ENCODE assay signal across 1 cellular context in genomic region chr11:11731311-11732083, GRCh38.
TF ChIP-seq lines count a peak whose summit lies in the region.

No MANE protein-coding gene starts in this region.

TF ChIP-seq in GM23338, 12 proteins besides CTCF, POLR2A, EP300 and RAD21 (continued from another document):
- TF ChIP-seq, protein P1, sequence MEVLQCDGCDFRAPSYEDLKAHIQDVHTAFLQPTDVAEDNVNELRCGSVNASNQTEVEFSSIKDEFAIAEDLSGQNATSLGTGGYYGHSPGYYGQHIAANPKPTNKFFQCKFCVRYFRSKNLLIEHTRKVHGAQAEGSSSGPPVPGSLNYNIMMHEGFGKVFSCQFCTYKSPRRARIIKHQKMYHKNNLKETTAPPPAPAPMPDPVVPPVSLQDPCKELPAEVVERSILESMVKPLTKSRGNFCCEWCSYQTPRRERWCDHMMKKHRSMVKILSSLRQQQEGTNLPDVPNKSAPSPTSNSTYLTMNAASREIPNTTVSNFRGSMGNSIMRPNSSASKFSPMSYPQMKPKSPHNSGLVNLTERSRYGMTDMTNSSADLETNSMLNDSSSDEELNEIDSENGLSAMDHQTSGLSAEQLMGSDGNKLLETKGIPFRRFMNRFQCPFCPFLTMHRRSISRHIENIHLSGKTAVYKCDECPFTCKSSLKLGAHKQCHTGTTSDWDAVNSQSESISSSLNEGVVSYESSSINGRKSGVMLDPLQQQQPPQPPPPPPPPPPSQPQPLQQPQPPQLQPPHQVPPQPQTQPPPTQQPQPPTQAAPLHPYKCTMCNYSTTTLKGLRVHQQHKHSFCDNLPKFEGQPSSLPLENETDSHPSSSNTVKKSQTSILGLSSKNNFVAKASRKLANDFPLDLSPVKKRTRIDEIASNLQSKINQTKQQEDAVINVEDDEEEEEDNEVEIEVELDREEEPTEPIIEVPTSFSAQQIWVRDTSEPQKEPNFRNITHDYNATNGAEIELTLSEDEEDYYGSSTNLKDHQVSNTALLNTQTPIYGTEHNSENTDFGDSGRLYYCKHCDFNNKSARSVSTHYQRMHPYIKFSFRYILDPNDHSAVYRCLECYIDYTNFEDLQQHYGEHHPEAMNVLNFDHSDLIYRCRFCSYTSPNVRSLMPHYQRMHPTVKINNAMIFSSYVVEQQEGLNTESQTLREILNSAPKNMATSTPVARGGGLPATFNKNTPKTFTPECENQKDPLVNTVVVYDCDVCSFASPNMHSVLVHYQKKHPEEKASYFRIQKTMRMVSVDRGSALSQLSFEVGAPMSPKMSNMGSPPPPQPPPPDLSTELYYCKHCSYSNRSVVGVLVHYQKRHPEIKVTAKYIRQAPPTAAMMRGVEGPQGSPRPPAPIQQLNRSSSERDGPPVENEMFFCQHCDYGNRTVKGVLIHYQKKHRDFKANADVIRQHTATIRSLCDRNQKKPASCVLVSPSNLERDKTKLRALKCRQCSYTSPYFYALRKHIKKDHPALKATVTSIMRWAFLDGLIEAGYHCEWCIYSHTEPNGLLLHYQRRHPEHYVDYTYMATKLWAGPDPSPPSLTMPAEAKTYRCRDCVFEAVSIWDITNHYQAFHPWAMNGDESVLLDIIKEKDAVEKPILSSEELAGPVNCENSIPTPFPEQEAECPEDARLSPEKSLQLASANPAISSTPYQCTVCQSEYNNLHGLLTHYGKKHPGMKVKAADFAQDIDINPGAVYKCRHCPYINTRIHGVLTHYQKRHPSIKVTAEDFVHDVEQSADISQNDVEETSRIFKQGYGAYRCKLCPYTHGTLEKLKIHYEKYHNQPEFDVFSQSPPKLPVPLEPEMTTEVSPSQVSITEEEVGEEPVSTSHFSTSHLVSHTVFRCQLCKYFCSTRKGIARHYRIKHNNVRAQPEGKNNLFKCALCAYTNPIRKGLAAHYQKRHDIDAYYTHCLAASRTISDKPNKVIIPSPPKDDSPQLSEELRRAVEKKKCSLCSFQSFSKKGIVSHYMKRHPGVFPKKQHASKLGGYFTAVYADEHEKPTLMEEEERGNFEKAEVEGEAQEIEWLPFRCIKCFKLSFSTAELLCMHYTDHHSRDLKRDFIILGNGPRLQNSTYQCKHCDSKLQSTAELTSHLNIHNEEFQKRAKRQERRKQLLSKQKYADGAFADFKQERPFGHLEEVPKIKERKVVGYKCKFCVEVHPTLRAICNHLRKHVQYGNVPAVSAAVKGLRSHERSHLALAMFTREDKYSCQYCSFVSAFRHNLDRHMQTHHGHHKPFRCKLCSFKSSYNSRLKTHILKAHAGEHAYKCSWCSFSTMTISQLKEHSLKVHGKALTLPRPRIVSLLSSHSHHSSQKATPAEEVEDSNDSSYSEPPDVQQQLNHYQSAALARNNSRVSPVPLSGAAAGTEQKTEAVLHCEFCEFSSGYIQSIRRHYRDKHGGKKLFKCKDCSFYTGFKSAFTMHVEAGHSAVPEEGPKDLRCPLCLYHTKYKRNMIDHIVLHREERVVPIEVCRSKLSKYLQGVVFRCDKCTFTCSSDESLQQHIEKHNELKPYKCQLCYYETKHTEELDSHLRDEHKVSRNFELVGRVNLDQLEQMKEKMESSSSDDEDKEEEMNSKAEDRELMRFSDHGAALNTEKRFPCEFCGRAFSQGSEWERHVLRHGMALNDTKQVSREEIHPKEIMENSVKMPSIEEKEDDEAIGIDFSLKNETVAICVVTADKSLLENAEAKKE (CRISPR knock-in tag; IDR thresholded peaks at IDR 0.05), result no peak
